10 cellular contexts compared by ENCODE assay signal in genomic region chr5:133869675-133869978, GRCh38.
DNase-seq lines count a peak whose midpoint lies in the region; ATAC-seq and TF ChIP-seq lines count a peak whose summit lies in the region.
"Had no signal": no experiment of that assay in that cellular context is flagged by ENCODE, and none has a peak within 500 bp of the region (broad histone marks: within the 10 kb centered on the region; RNA-seq: fewer than 3 reads in every experiment).

No MANE protein-coding gene starts in this region.

- H3K27me3 Mint-ChIP-seq in stimulated activated memory B cell treated with anti-CD40 and anti-IgM and Interleukin-4, amounts not matched to agents 10 μg/mL and 1 μg/mL and 100 μg/mL, for 72 hours = no peaks in the 10 kb centered on the region

- H3K27me3 ChIP-seq in Loucy (ENCODE audit: insufficient read depth, low read length, poor library complexity, severe bottlenecking) (no peaks in the 10 kb centered on the region), right cardiac atrium (ENCODE audit: control insufficient read depth, insufficient read depth) (no peaks in the 10 kb centered on the region)
- H3K27me3 ChIP-seq: cardiac muscle cell had no signal

- no peaks in the 10 kb centered on the region for H4K20me1 ChIP-seq in Loucy (ENCODE audit: insufficient read depth, low read length, poor library complexity, severe bottlenecking)

- H3K4me3 ChIP-seq in Loucy (ENCODE audit: low read length, poor library complexity, severe bottlenecking) (no peak overlapping the region), right cardiac atrium (ENCODE audit: low read length) (peak overlapping the region; percentile 21)
- H3K4me3 ChIP-seq: cardiac muscle cell had no signal

- DNase-seq in amygdala (lab: John Stamatoyannopoulos, UW) (peak in 30 of 56 donors; percentile 16 to 74 (median 46)), right cardiac atrium (peak; percentile 63 to 82 (median 78)), NCI-H446 (lab: John Stamatoyannopoulos, UW) (no peak), LoVo (ENCODE audit: low spot score) (no peak)
- DNase-seq in stimulated activated CD4-positive, alpha-beta T cell treated with anti-CD3 and anti-CD28 coated beads, Interleukin-4, amount 100 ng/mL, for 4 hours = no peak
- DNase-seq: esophagus squamous epithelium had no signal

- no peak overlapping the region for H2AFZ ChIP-seq in Loucy (ENCODE audit: low read length)

- H3K9me3 Mint-ChIP-seq in stimulated activated memory B cell treated with anti-CD40 and anti-IgM and Interleukin-4, amounts not matched to agents 10 μg/mL and 1 μg/mL and 100 μg/mL, for 72 hours = no peaks in the 10 kb centered on the region

- ATAC-seq in right cardiac atrium = peak; percentile 77 to 83
- ATAC-seq in stimulated activated memory B cell treated with anti-CD40 and anti-IgM and Interleukin-4, amounts not matched to agents 10 μg/mL and 1 μg/mL and 100 μg/mL, for 72 hours = no peak
- no peak for ATAC-seq in GM18505 (IDR thresholded peaks at IDR 0.05; ENCODE audit: unreplicated experiment)

- H3K9ac ChIP-seq in Loucy (ENCODE audit: low read depth, low read length, poor library complexity, severe bottlenecking) = no peak overlapping the region

- H3K79me2 ChIP-seq in Loucy (ENCODE audit: insufficient read depth, low read length) = no peaks in the 10 kb centered on the region

- no peak for TF ChIP-seq POLR2A in GM18505 (IDR thresholded peaks at IDR 0.05; ENCODE audit: borderline replicate concordance, extremely low read depth, insufficient read depth, insufficient read length)

- H3K9me2 ChIP-seq in Loucy (replicated peaks; ENCODE audit: low read depth, low read length) = no peaks in the 10 kb centered on the region

- H3K36me3 Mint-ChIP-seq in stimulated activated memory B cell treated with anti-CD40 and anti-IgM and Interleukin-4, amounts not matched to agents 10 μg/mL and 1 μg/mL and 100 μg/mL, for 72 hours = no peaks in the 10 kb centered on the region

- H3K4me1 Mint-ChIP-seq in stimulated activated memory B cell treated with anti-CD40 and anti-IgM and Interleukin-4, amounts not matched to agents 10 μg/mL and 1 μg/mL and 100 μg/mL, for 72 hours = peaks cover 6% of the 10 kb centered on the region

- H3F3A ChIP-seq in Loucy (ENCODE audit: low read depth) = no peaks in the 10 kb centered on the region

- no peak overlapping the region for H3K27ac ChIP-seq in right cardiac atrium (ENCODE audit: low read length)
- H3K27ac ChIP-seq: cardiac muscle cell, esophagus squamous epithelium had no signal

- TF ChIP-seq CTCF in Loucy (conservative IDR thresholded peaks at IDR 0.05; ENCODE audit: low read length) = no peak

- no peak overlapping the region for H3K4me3 Mint-ChIP-seq in stimulated activated memory B cell treated with anti-CD40 and anti-IgM and Interleukin-4, amounts not matched to agents 10 μg/mL and 1 μg/mL and 100 μg/mL, for 72 hours

- H3K4me1 ChIP-seq in Loucy (ENCODE audit: insufficient read depth, low read length, poor library complexity, severe bottlenecking) = no peaks in the 10 kb centered on the region
- no peaks in the 10 kb centered on the region for H3K4me1 ChIP-seq in right cardiac atrium (ENCODE audit: control insufficient read depth, insufficient read depth, low read length)

- H3K36me3 ChIP-seq in Loucy (ENCODE audit: insufficient read depth, low read length) = no peaks in the 10 kb centered on the region
- H3K36me3 ChIP-seq: cardiac muscle cell, esophagus squamous epithelium had no signal

- peak overlapping the region; percentile 40 for H3K4me2 ChIP-seq in Loucy (ENCODE audit: low read depth, low read length, poor library complexity, severe bottlenecking)

- WGBS in right cardiac atrium = 29% methylated on average over 6 of the region's 6 CpGs

- intact Hi-C loops in right cardiac atrium (cut with DNase I) = loop anchor here in 2 of 4 donors (1.0 to 10.0 kb wide), 4 partner anchors 115 to 755 kb away; no protein-coding TSS in a partner anchor

- H3K9me3 ChIP-seq in Loucy (ENCODE audit: insufficient read depth, low read depth, low read length) (no peaks in the 10 kb centered on the region), right cardiac atrium (ENCODE audit: control insufficient read depth, low read length) (no peaks in the 10 kb centered on the region)
- H3K9me3 ChIP-seq: esophagus squamous epithelium had no signal

- peak overlapping the region; percentile 29 for H3K27ac Mint-ChIP-seq in stimulated activated memory B cell treated with anti-CD40 and anti-IgM and Interleukin-4, amounts not matched to agents 10 μg/mL and 1 μg/mL and 100 μg/mL, for 72 hours

Comparison
In these comparisons a context has a peak if more than half of its experiments do, and no peak if none do; other contexts are left out.
1. DNase-seq: peak in amygdala (30 of 56) and right cardiac atrium (3 of 3); none in stimulated activated CD4-positive, alpha-beta T cell treated with anti-CD3 and anti-CD28 coated beads, Interleukin-4, amount 100 ng/mL, for 4 hours (0 of 2), NCI-H446 (0 of 2) and LoVo (single experiment).
2. ATAC-seq: peak in right cardiac atrium (2 of 2); none in stimulated activated memory B cell treated with anti-CD40 and anti-IgM and Interleukin-4, amounts not matched to agents 10 μg/mL and 1 μg/mL and 100 μg/mL, for 72 hours (single experiment) and GM18505 (single experiment).